1 cellular context compared by ENCODE assay signal in genomic region chr6:30617565-30618269, GRCh38.
A peak's percentile ranks its signal among the peaks of the same experiment; 100 is the strongest.
TF ChIP-seq lines count a peak whose summit lies in the region.

Gene MRPS18B, plus strand, starts transcription at chr6:30617840. Its CDS starts 26 bp downstream, at chr6:30617866.

TF ChIP-seq in GM12878, 131 proteins besides CTCF, POLR2A, EP300 and RAD21 (continued from another document and continues in another):
- peak; percentile 96 for TF ChIP-seq ZNF687 (IDR thresholded peaks at IDR 0.05)
- peak; percentile 99 for TF ChIP-seq YY1 (IDR thresholded peaks at IDR 0.05; ENCODE audit: low read depth, low read length)
- TF ChIP-seq BHLHE40 (IDR thresholded peaks at IDR 0.05; ENCODE audit: borderline replicate concordance in 1 of 2, low read depth in 2 of 2, low read length in 1 of 2), result no peak
- TF ChIP-seq REST (IDR thresholded peaks at IDR 0.05; ENCODE audit: low read depth, low read length), result 0 out of 2 replicates have a peak, but pooled peaks have one; percentile 3
- TF ChIP-seq KAT2A (conservative IDR thresholded peaks at IDR 0.05; ENCODE audit: control insufficient read depth, low read depth, low read length), result no peak
- TF ChIP-seq NFIC (IDR thresholded peaks at IDR 0.05; ENCODE audit: low read depth, low read length), result no peak
- no peak for TF ChIP-seq CBX3 (IDR thresholded peaks at IDR 0.05; ENCODE audit: borderline replicate concordance, low read depth)
- peak; percentile 91; the same call in 1 of the 2 replicates for TF ChIP-seq SIN3A (IDR thresholded peaks at IDR 0.05; ENCODE audit: low read depth, low read length)
- peak in 1 of 2 experiments; percentile 44; a peak in 1 of 3 replicates for TF ChIP-seq EGR1 (IDR thresholded peaks at IDR 0.05; ENCODE audit: borderline replicate concordance in 1 of 2, low read depth in 2 of 2, low read length in 2 of 2)
- peak; percentile 44; the same call in 1 of the 2 replicates for TF ChIP-seq CBFB (IDR thresholded peaks at IDR 0.05; ENCODE audit: low read depth)
- TF ChIP-seq E2F8 (IDR thresholded peaks at IDR 0.05; ENCODE audit: low read depth, partially characterized antibody), result peak; percentile 58
- no peak for TF ChIP-seq BCL3 (IDR thresholded peaks at IDR 0.05; ENCODE audit: borderline replicate concordance, insufficient read depth, low read depth, low read length, poor library complexity, severe bottlenecking)
- no peak for TF ChIP-seq SIX5 (IDR thresholded peaks at IDR 0.05; ENCODE audit: low read depth, low read length, severe bottlenecking)
- TF ChIP-seq PML (IDR thresholded peaks at IDR 0.05; ENCODE audit: low read length), result peak; percentile 59
- TF ChIP-seq FOXK2 (IDR thresholded peaks at IDR 0.05), result peak; percentile 44; the same call in 1 of the 2 replicates
- TF ChIP-seq NR2C1 (IDR thresholded peaks at IDR 0.05), result peak; percentile 56; the same call in 1 of the 2 replicates
- TF ChIP-seq USF1 (IDR thresholded peaks at IDR 0.05; ENCODE audit: borderline replicate concordance, extremely low read length, insufficient read depth, low read depth, low read length), result no peak
- peak; percentile 9; the same call in 1 of the 2 replicates for TF ChIP-seq ATF2 (IDR thresholded peaks at IDR 0.05; ENCODE audit: low read length)
- peak; percentile 77; the same call in 1 of the 2 replicates for TF ChIP-seq RELB (IDR thresholded peaks at IDR 0.05; ENCODE audit: low read depth)
- TF ChIP-seq E4F1 (IDR thresholded peaks at IDR 0.05; ENCODE audit: borderline replicate concordance, partially characterized antibody), result peak; percentile 80
- TF ChIP-seq BCLAF1 (IDR thresholded peaks at IDR 0.05), result no peak
- peak; percentile 24; the same call in 1 of the 2 replicates for TF ChIP-seq RUNX3 (IDR thresholded peaks at IDR 0.05; ENCODE audit: low read length)
